ENCODE assay signal across 18 cellular contexts in genomic region chr21:36446296-36446695, GRCh38. TPM values are rescaled to one million over a fixed set of nuclear protein-coding genes. Genes with fewer than 3 reads are reported as not detected.
"Had no signal": no experiment of that assay in that cellular context is flagged by ENCODE, and none has a peak within 500 bp of the region (broad histone marks: within the 10 kb centered on the region; RNA-seq: fewer than 3 reads in every experiment).

No MANE protein-coding gene starts in this region.

- H3K27ac ChIP-seq: adrenal gland, esophagus muscularis mucosa, foreskin keratinocyte, transverse colon, uterus had no signal

- DNase-seq: activated CD4-positive, alpha-beta T cell treated with anti-CD3 and anti-CD28 coated beads for 36 hours; activated CD4-positive, alpha-beta T cell treated with anti-CD3 and anti-CD28 coated beads, Interleukin-2, amount 50 U/mL, for 48 hours; activated gamma-delta T cell; adrenal gland; effector CD4-positive, alpha-beta T cell; foreskin keratinocyte; hypothalamus; islet precursor cell; occipital lobe; transverse colon; uterus had no signal

- ATAC-seq: activated CD4-positive, alpha-beta T cell treated with anti-CD3 and anti-CD28 coated beads for 36 hours; body of pancreas; foreskin keratinocyte; natural killer cell treated with Interleukin-12 subunit alpha and Interleukin-12 subunit beta and Interleukin-15 and Interleukin-18, amount 100 ng/mL, for 72 hours; WTC11 had no signal

- H3K27me3 ChIP-seq: adrenal gland, body of pancreas, esophagus muscularis mucosa, foreskin keratinocyte, transverse colon, uterus had no signal

- H3K4me1 ChIP-seq: adrenal gland, esophagus muscularis mucosa, foreskin keratinocyte, transverse colon, uterus had no signal

- H3K9me3 ChIP-seq: adrenal gland, body of pancreas, esophagus muscularis mucosa, transverse colon, uterus had no signal

- H3K4me3 ChIP-seq: adrenal gland, body of pancreas, esophagus muscularis mucosa, transverse colon, uterus had no signal

- H3K36me3 ChIP-seq: adrenal gland, esophagus muscularis mucosa, transverse colon, uterus had no signal

RNA-seq across cellular contexts. Expression of gene CLDN14, which starts 33.6 kb away (rescaled TPM):
- total RNA-seq: activated CD4-positive, alpha-beta T cell treated with anti-CD3 and anti-CD28 coated beads for 36 hours; adrenal gland; esophagus muscularis mucosa; foreskin keratinocyte; lung microvascular endothelial cell; mesothelial cell of epicardium; natural killer cell treated with Interleukin-12 subunit alpha and Interleukin-12 subunit beta and Interleukin-15 and Interleukin-18, amount 100 ng/mL, for 72 hours; occipital lobe; progenitor cell of endocrine pancreas; transverse colon; uterus; WTC11 had no signal
- polyA plus RNA-seq: adrenal gland had no signal
